In the genomic region with DNA sequence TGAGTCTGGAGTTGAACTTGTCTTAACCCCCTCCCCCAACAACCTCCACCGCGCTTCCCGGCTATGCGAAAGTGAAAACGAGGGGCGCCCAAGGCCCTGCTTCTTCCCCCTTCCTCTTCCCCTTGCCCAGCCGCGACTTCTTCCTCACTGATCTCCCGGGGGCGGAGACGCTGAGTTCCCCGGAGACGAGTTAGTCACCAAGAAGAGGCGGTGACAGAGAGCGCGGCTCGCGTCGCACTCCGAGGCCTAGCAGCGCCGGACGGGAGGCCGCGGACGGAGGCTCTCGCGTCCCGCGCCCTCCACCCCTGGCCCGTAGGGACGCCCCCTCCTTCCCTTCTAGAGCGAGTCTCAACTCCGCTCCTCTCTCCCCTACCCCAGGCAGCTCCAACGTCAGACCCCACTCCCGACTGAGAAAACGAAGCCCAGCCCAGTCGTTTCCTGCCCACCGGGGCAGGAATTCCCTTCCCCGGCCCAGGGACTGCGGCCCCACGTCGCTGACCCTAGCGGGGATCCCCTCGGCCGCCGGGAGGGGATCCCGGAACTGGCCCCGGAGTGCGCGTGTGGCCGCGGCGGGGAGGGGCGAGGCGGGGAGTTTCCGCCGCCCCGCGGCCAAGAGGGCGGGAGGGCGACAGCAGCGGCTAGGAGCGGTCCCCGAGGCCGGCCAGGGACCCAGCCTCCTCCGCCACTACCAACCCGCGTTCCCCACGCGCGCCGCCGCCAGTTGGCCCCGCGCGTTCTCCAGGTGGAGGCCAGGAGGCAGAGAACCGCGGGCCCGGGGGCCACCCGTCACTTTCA, we compare ENCODE assay signal across 8 cellular contexts. TPM values are rescaled to one million over a fixed set of nuclear protein-coding genes. Genes with fewer than 3 reads are reported as not detected.
A peak's percentile ranks its signal among the peaks of the same experiment; 100 is the strongest.
DNase-seq lines count a peak whose midpoint lies in the region; TF ChIP-seq lines count a peak whose summit lies in the region.

No MANE protein-coding gene starts in this region.

- H3K27me3 Mint-ChIP-seq in activated naive CD8-positive, alpha-beta T cell treated with anti-CD3 and anti-CD28 coated beads for 36 hours, result peaks cover 3% of the 10 kb centered on the region
- H3K27me3 Mint-ChIP-seq in type B pancreatic cell, result no peaks in the 10 kb centered on the region

- TF ChIP-seq CTCF in cardiac muscle cell (IDR thresholded peaks at IDR 0.05; ENCODE audit: low read depth, low read length) (no peak), parathyroid adenoma (IDR thresholded peaks at IDR 0.05) (no peak), type B pancreatic cell (conservative IDR thresholded peaks at IDR 0.05) (no peak)

- H3K4me3 ChIP-seq in cardiac muscle cell, result peak overlapping the region; percentile 85
- peak overlapping the region; percentile 91 for H3K4me3 ChIP-seq in parathyroid adenoma (ENCODE audit: low read depth, low read length)

- H3K36me3 ChIP-seq in cardiac muscle cell (no peaks in the 10 kb centered on the region), parathyroid adenoma (ENCODE audit: control insufficient read depth, insufficient read depth, low read length) (no peaks in the 10 kb centered on the region)

- H3K9me3 ChIP-seq in cardiac muscle cell (ENCODE audit: low read depth), result no peaks in the 10 kb centered on the region
- H3K9me3 ChIP-seq in parathyroid adenoma (ENCODE audit: control insufficient read depth, low read length), result no peaks in the 10 kb centered on the region

- peaks cover 40% of the 10 kb centered on the region for H3K36me3 Mint-ChIP-seq in activated naive CD8-positive, alpha-beta T cell treated with anti-CD3 and anti-CD28 coated beads for 36 hours
- H3K36me3 Mint-ChIP-seq in type B pancreatic cell, result peaks cover 4% of the 10 kb centered on the region

- H3K4me1 ChIP-seq in cardiac muscle cell (ENCODE audit: low read depth) (no peaks in the 10 kb centered on the region), parathyroid adenoma (no peaks in the 10 kb centered on the region)

- no peaks in the 10 kb centered on the region for H3K79me2 ChIP-seq in parathyroid adenoma

- peak overlapping the region; percentile 96 for H3K4me3 Mint-ChIP-seq in activated naive CD8-positive, alpha-beta T cell treated with anti-CD3 and anti-CD28 coated beads for 36 hours
- peak overlapping the region; percentile 95 for H3K4me3 Mint-ChIP-seq in type B pancreatic cell

- peak overlapping the region; percentile 69 for H3K4me2 ChIP-seq in parathyroid adenoma (ENCODE audit: low read length)

- DNase-seq in GM04503 (ENCODE audit: low read depth) (peak; percentile 32), GOT3 (lab: John Stamatoyannopoulos, UW) (peak; percentile 10), Kasumi-1 (lab: John Stamatoyannopoulos, UW) (peak; percentile 97 to 98), SKM-1 treated with dmso at 0.1 percent for 144 hours (lab: John Stamatoyannopoulos, UW; ENCODE audit: unreplicated experiment) (peak; percentile 77), cardiac muscle cell (ENCODE audit: low read depth in 1 of 2, low spot score in 1 of 2) (peak; percentile 71 to 78), type B pancreatic cell (ENCODE audit: extremely low spot score, unreplicated experiment) (peak; percentile 79)
- peak; percentile 91 for DNase-seq in activated naive CD8-positive, alpha-beta T cell treated with anti-CD3 and anti-CD28 coated beads for 36 hours

- peak overlapping the region; percentile 97 for H2AFZ ChIP-seq in parathyroid adenoma

- H3K9me3 Mint-ChIP-seq in activated naive CD8-positive, alpha-beta T cell treated with anti-CD3 and anti-CD28 coated beads for 36 hours, result no peaks in the 10 kb centered on the region
- no peaks in the 10 kb centered on the region for H3K9me3 Mint-ChIP-seq in type B pancreatic cell

- H3K27me3 ChIP-seq in cardiac muscle cell (no peaks in the 10 kb centered on the region), parathyroid adenoma (ENCODE audit: control insufficient read depth, insufficient read depth, low read length) (no peaks in the 10 kb centered on the region)

- H3K9ac ChIP-seq in parathyroid adenoma, result peak overlapping the region; percentile 87

- H3K27ac Mint-ChIP-seq in activated naive CD8-positive, alpha-beta T cell treated with anti-CD3 and anti-CD28 coated beads for 36 hours, result peak overlapping the region; percentile 97
- peak overlapping the region; percentile 94 for H3K27ac Mint-ChIP-seq in type B pancreatic cell

- H3K27ac ChIP-seq in cardiac muscle cell, result peak overlapping the region; percentile 89
- H3K27ac ChIP-seq in parathyroid adenoma, result peak overlapping the region; percentile 95

- H3K4me1 Mint-ChIP-seq in activated naive CD8-positive, alpha-beta T cell treated with anti-CD3 and anti-CD28 coated beads for 36 hours, result peaks cover 47% of the 10 kb centered on the region
- H3K4me1 Mint-ChIP-seq in type B pancreatic cell (ENCODE audit: unreplicated experiment), result peaks cover 17% of the 10 kb centered on the region

RNA-seq across cellular contexts. Expression of a gene that starts 1.4 kb away (rescaled TPM):
- 10 to 100 TPM; 68.7 to 68.9 TPM for total RNA-seq in activated naive CD8-positive, alpha-beta T cell treated with anti-CD3 and anti-CD28 coated beads for 36 hours
- total RNA-seq in cardiac muscle cell (5.2 and 11.1 TPM in 2 replicates), type B pancreatic cell (ENCODE audit: low replicate concordance) (27.0 and 28.2 TPM in 2 replicates)
- 7.2 and 10.7 TPM in 2 replicates for polyA plus RNA-seq in cardiac muscle cell

Comparison
In these comparisons a context has a peak if more than half of its experiments do, and no peak if none do; other contexts are left out.
1. Peak in every context shown above with its lines: DNase-seq, H3K4me3 ChIP-seq and H3K27ac ChIP-seq.
2. DNase-seq: peak in every context shown above with its lines; median percentile 98 in Kasumi-1; 91 in activated naive CD8-positive, alpha-beta T cell treated with anti-CD3 and anti-CD28 coated beads for 36 hours; 79 in type B pancreatic cell; 77 in SKM-1 treated with dmso at 0.1 percent for 144 hours; 74 in cardiac muscle cell; 32 in GM04503; 10 in GOT3.